8 cellular contexts compared by ENCODE assay signal in genomic region chr1:240190881-240191385, GRCh38.
A peak's percentile ranks its signal among the peaks of the same experiment; 100 is the strongest.
DNase-seq lines count a peak whose midpoint lies in the region; ATAC-seq and TF ChIP-seq lines count a peak whose summit lies in the region.

No MANE protein-coding gene starts in this region.

- intact Hi-C loops in body of pancreas (cut with DNase I), result no loop called here

- H3K27ac ChIP-seq in body of pancreas, result no peak overlapping the region

- ATAC-seq in left lobe of liver, result peak; percentile 45
- no peak for ATAC-seq in HG03342 (IDR thresholded peaks at IDR 0.05; ENCODE audit: unreplicated experiment)
- ATAC-seq in GM21723 (IDR thresholded peaks at IDR 0.05; ENCODE audit: unreplicated experiment), result no peak
- ATAC-seq in body of pancreas, result no peak

- WGBS in body of pancreas, 2 donors, result 4 to 7% methylated on average over 5 of the region's 5 CpGs

- DNase-seq in NCI-H345 (lab: John Stamatoyannopoulos, UW) (peak; percentile 0), NCI-H345 treated with DMSO at 0.1 percent for 48 hours (lab: John Stamatoyannopoulos, UW; ENCODE audit: unreplicated experiment) (no peak), NCI-H1105 treated with DMSO at 0.1 percent for 48 hours (lab: John Stamatoyannopoulos, UW) (peak; percentile 25), left lobe of liver (ENCODE audit: low spot score) (no peak), body of pancreas (no peak)

- TF ChIP-seq POLR2A in body of pancreas (IDR thresholded peaks at IDR 0.05), result no peak

- no peaks in the 10 kb centered on the region for H3K4me1 ChIP-seq in body of pancreas

- H3K36me3 ChIP-seq in body of pancreas (replicated peaks in 1 of 2; ENCODE audit: insufficient read depth in 1 of 2, low read depth in 2 of 2), result no peaks in the 10 kb centered on the region

- H3K27me3 ChIP-seq in body of pancreas, result no peaks in the 10 kb centered on the region

- H3K4me3 ChIP-seq in WI38 (ENCODE audit: low read depth, low read length), result no peak overlapping the region
- no peak overlapping the region for H3K4me3 ChIP-seq in body of pancreas

- H3K9me3 ChIP-seq in body of pancreas, result no peaks in the 10 kb centered on the region

- TF ChIP-seq CTCF in WI38 (IDR thresholded peaks at IDR 0.05; ENCODE audit: low read depth, low read length) (peak; percentile 34; the same call in 1 of the 2 replicates), body of pancreas (IDR thresholded peaks at IDR 0.05) (peak in 1 of 7 experiments; percentile 22)

Comparison
In these comparisons a context has a peak if more than half of its experiments do, and no peak if none do; other contexts are left out.
1. DNase-seq: peak in NCI-H345 (single experiment) and NCI-H1105 treated with DMSO at 0.1 percent for 48 hours (single experiment); none in NCI-H345 treated with DMSO at 0.1 percent for 48 hours (single experiment), left lobe of liver (single experiment) and body of pancreas (0 of 4).